Comparison of ENCODE assay signal across 28 cellular contexts in the genomic region with DNA sequence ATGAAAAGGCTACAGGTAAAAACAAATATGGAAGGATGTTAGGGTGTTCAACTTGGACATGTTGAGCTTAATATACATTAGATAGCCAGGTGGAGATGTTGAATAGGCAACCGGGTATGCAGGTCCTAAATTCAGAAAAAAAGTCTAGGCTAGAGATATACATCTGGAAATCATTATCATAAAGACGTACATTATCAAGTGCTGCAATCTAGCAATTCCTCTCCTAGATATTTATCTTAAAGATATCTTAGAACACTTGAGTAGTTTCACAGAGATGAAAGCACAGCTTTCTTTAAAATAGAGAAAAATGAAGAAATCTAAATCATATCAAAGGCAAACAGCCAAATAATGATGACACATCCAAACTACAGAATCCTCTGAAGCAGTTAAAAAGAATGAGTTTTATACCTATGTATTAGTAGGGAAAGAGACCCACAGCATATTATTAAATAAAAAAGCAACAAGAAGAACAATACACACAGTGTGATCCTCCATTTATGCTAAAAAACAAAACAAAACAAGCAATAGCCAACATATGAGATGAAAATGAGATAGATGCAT. TPM values are rescaled to one million over a fixed set of nuclear protein-coding genes. Genes with fewer than 3 reads are reported as not detected.
DNase-seq lines count a peak whose midpoint lies in the region; ATAC-seq, FAIRE-seq and TF ChIP-seq lines count a peak whose summit lies in the region.
"Had no signal": no experiment of that assay in that cellular context is flagged by ENCODE, and none has a peak within 500 bp of the region (broad histone marks: within the 10 kb centered on the region; RNA-seq: fewer than 3 reads in every experiment).

No MANE protein-coding gene starts in this region.

- H3K4me3 Mint-ChIP-seq in activated T-cell treated with anti-CD3 and anti-CD28 coated beads, Interleukin-2, amount 50 U/mL, for 72 hours: peak overlapping the region; percentile 17 to 53
- H3K4me3 Mint-ChIP-seq in type B pancreatic cell: peak overlapping the region; percentile 69
- H3K4me3 Mint-ChIP-seq: CD14-positive monocyte had no signal

- no peak overlapping the region for H3K4me2 ChIP-seq in K562 (ENCODE audit: insufficient read depth, low read length)

- H3K36me3 Mint-ChIP-seq in activated T-cell treated with anti-CD3 and anti-CD28 coated beads, Interleukin-2, amount 50 U/mL, for 72 hours (ENCODE audit: insufficient read depth in 2 of 2): peaks cover 14 to 38% of the 10 kb centered on the region in 2 donors
- H3K36me3 Mint-ChIP-seq in type B pancreatic cell: peaks cover 33% of the 10 kb centered on the region

- no peak for DNase-seq in activated T-cell treated with anti-CD3 and anti-CD28 coated beads, Interleukin-2, amount 50 U/mL, for 72 hours
- DNase-seq in activated T-cell treated with anti-CD3 and anti-CD28 coated beads for 4 hours (no peak), K562 (ENCODE audit: extremely low read depth in 1 of 4, low spot score in 3 of 4) (no peak), type B pancreatic cell (ENCODE audit: extremely low spot score, unreplicated experiment) (no peak), GM10248 (ENCODE audit: extremely low spot score) (no peak), GM19238 (ENCODE audit: insufficient read length, low spot score) (no peak)
- DNase-seq: activated CD4-positive, CD25-positive, alpha-beta regulatory T cell; activated CD8-positive, alpha-beta memory T cell treated with anti-CD3 and anti-CD28 coated beads for 24 hours; activated effector memory CD4-positive, alpha-beta T cell treated with anti-CD3 and anti-CD28 coated beads, Interleukin-2, amount 50 U/mL, for 16 hours; amniotic stem cell; cortex of kidney; mesenchymal stem cell; NCI-H1436; NCI-H2107; NCI-H510A; NK-92 treated with Interleukin-12 subunit alpha and Interleukin-12 subunit beta, amount 100 ng/mL, for 24 hours; Peyer's patch; stimulated activated CD4-positive, alpha-beta T cell treated with anti-CD3 and anti-CD28 coated beads, Interleukin-12 subunit alpha, Interleukin-12 subunit beta, amount 100 ng/mL, for 4 hours; stimulated activated CD4-positive, alpha-beta T cell treated with anti-CD3 and anti-CD28 coated beads, Interleukin-4, amount 100 ng/mL, for 4 hours; stimulated activated naive CD8-positive, alpha-beta T cell treated with anti-CD3 and anti-CD28 coated beads, Interleukin-15, amount 100 ng/mL, for 72 hours had no signal

- no TSS peak for BruUV-seq in K562 (replicated peaks; lab: Mats Ljungman, UMichigan)

- H3K4me3 ChIP-seq in K562: no peak overlapping the region
- H3K4me3 ChIP-seq: HAP-1, Peyer's patch had no signal

- H3K27me3 ChIP-seq in K562 (ENCODE audit: control insufficient read depth in 2 of 2, insufficient read depth in 2 of 2, low read length in 2 of 2): no peaks in the 10 kb centered on the region
- H3K27me3 ChIP-seq: Peyer's patch had no signal

- TF ChIP-seq CTCF in K562 (IDR thresholded peaks at IDR 0.05 in 2 of 3, conservative IDR thresholded peaks at IDR 0.05 in 1 of 3; ENCODE audit: insufficient read depth in 2 of 3, low read depth in 1 of 3, low read length in 3 of 3): no peak
- no peak for TF ChIP-seq CTCF in type B pancreatic cell (conservative IDR thresholded peaks at IDR 0.05)
- TF ChIP-seq CTCF in GM10248 (IDR thresholded peaks at IDR 0.05; ENCODE audit: control extremely low read depth, extremely low read depth, low read depth, missing control alignments): no peak

- H3K4me1 Mint-ChIP-seq in activated T-cell treated with anti-CD3 and anti-CD28 coated beads, Interleukin-2, amount 50 U/mL, for 72 hours (ENCODE audit: low read depth): peaks cover 35% of the 10 kb centered on the region
- H3K4me1 Mint-ChIP-seq in type B pancreatic cell (ENCODE audit: unreplicated experiment): peaks cover 24% of the 10 kb centered on the region

- H3K9ac ChIP-seq in K562 (ENCODE audit: insufficient read depth in 1 of 2, low read depth in 2 of 2, low read length in 2 of 2): no peak overlapping the region
- H3K9ac ChIP-seq: parathyroid adenoma had no signal

- no peaks in the 10 kb centered on the region for H3K9me1 ChIP-seq in K562 (ENCODE audit: control insufficient read depth, insufficient read depth, low read length)

- no peak overlapping the region for H2AFZ ChIP-seq in K562 (ENCODE audit: low read depth, low read length)
- H2AFZ ChIP-seq: parathyroid adenoma had no signal

- no peak overlapping the region for H3K27ac ChIP-seq in K562 (ENCODE audit: extremely low read depth, low read depth, low read length)
- H3K27ac ChIP-seq: parathyroid adenoma, Peyer's patch had no signal

- in situ Hi-C loops in K562 (cut with MboI): no loop called here

- intact Hi-C loops in K562 (cut with micrococcal nuclease): no loop called here

- CTCF ChIA-PET in K562 (lab: Yijun Ruan, JAX; ENCODE audit: low intra/inter-chr PET ratio) (no interaction called here), GM10248 (lab: Yijun Ruan, JAX) (interaction anchor here (1.0 to 1.6 kb wide), 3 partner anchors 14 to 49 kb away, joined by 3 to 4 read pairs (median 3); partner anchors contain the start of gene MAT2B)

- H3K36me3 ChIP-seq in K562 (ENCODE audit: control insufficient read depth, insufficient read depth, low read length): peaks cover 46% of the 10 kb centered on the region

- H3K79me2 ChIP-seq in K562 (ENCODE audit: control insufficient read depth, insufficient read depth, low read length): peaks cover 59% of the 10 kb centered on the region
- H3K79me2 ChIP-seq: parathyroid adenoma had no signal

- H3K9me3 ChIP-seq in K562 (replicated peaks; ENCODE audit: control insufficient read depth, insufficient read depth, low read depth, low read length): no peaks in the 10 kb centered on the region
- H3K9me3 ChIP-seq: HAP-1, Peyer's patch had no signal

- no peak for ATAC-seq in activated T-cell treated with anti-CD3 and anti-CD28 coated beads, Interleukin-2, amount 50 U/mL, for 72 hours (replicated peaks in 1 of 2)
- ATAC-seq in SK-N-SH treated with all-trans-retinoic acid at 6 μM for 48 hours (no peak), K562 (no peak), GM18505 (IDR thresholded peaks at IDR 0.05; ENCODE audit: unreplicated experiment) (no peak)
- ATAC-seq: right cardiac atrium; stimulated activated naive CD8-positive, alpha-beta T cell treated with anti-CD3 and anti-CD28 coated beads, Interleukin-15, amount 100 ng/mL, for 72 hours had no signal

- no peaks in the 10 kb centered on the region for H4K20me1 ChIP-seq in K562 (replicated peaks; ENCODE audit: control insufficient read depth, insufficient read depth, low read length)

- no peaks in the 10 kb centered on the region for H3K9me3 Mint-ChIP-seq in activated T-cell treated with anti-CD3 and anti-CD28 coated beads, Interleukin-2, amount 50 U/mL, for 72 hours
- no peaks in the 10 kb centered on the region for H3K9me3 Mint-ChIP-seq in type B pancreatic cell
- H3K9me3 Mint-ChIP-seq: stimulated activated naive CD8-positive, alpha-beta T cell treated with anti-CD3 and anti-CD28 coated beads, Interleukin-15, amount 100 ng/mL, for 72 hours had no signal

- TF ChIP-seq RAD21 in K562 (CRISPR knock-in tag; conservative IDR thresholded peaks at IDR 0.05 in 1 of 2, IDR thresholded peaks at IDR 0.05 in 1 of 2): no peak

- TF ChIP-seq POLR2A in K562 (conservative IDR thresholded peaks at IDR 0.05) (no peak), GM18505 (IDR thresholded peaks at IDR 0.05; ENCODE audit: borderline replicate concordance, extremely low read depth, insufficient read depth, insufficient read length) (no peak)

- peaks cover 0 to 5% of the 10 kb centered on the region in 2 experiments; a peak in 1 of 5 replicates for H3K4me1 ChIP-seq in K562 (replicated peaks in 1 of 2; ENCODE audit: control insufficient read depth in 2 of 2, insufficient read depth in 2 of 2, low read length in 2 of 2)

- POLR2A ChIA-PET in K562 (lab: Yijun Ruan, JAX): interaction anchor here (6.9 kb wide), 1 partner anchor 15 kb away, joined by 126 read pairs; the partner anchor contains the start of gene CCNG1
- POLR2A ChIA-PET in GM10248 (lab: Yijun Ruan, JAX): interaction anchor here (0.6 kb wide), 1 partner anchor 18 kb away, joined by 6 read pairs; no protein-coding TSS in a partner anchor

- no peak for FAIRE-seq in K562 (lab: Jason Lieb, UNC)
- FAIRE-seq: bronchial epithelial cell had no signal

- H3K27me3 Mint-ChIP-seq in activated T-cell treated with anti-CD3 and anti-CD28 coated beads, Interleukin-2, amount 50 U/mL, for 72 hours (ENCODE audit: low read depth): no peaks in the 10 kb centered on the region
- H3K27me3 Mint-ChIP-seq in type B pancreatic cell: no peaks in the 10 kb centered on the region
- H3K27me3 Mint-ChIP-seq: IgD-negative memory B cell; stimulated activated naive CD8-positive, alpha-beta T cell treated with anti-CD3 and anti-CD28 coated beads, Interleukin-15, amount 100 ng/mL, for 72 hours had no signal

- 47% methylated on average over 2 of the region's 2 CpGs for WGBS in K562 (ENCODE audit: insufficient coverage, low coverage, missing lambda C conversion rate)

- TF ChIP-seq EP300 in K562 (IDR thresholded peaks at IDR 0.05; ENCODE audit: low read length): no peak

- peak overlapping the region; percentile 45 for H3K27ac Mint-ChIP-seq in activated T-cell treated with anti-CD3 and anti-CD28 coated beads, Interleukin-2, amount 50 U/mL, for 72 hours
- H3K27ac Mint-ChIP-seq in type B pancreatic cell: peak overlapping the region; percentile 64

RNA-seq across cellular contexts. Expression of gene NUDCD2, which starts 3.8 kb away (rescaled TPM):
- total RNA-seq in activated T-cell treated with anti-CD3 and anti-CD28 coated beads, Interleukin-2, amount 50 U/mL, for 72 hours: 10 to 100 TPM; 50.2 to 58.0 TPM
- 18.1 and 50.6 TPM in 2 replicates for total RNA-seq in K562 (2011; cell fraction: chromatin; rRNA removed; ENCODE audit: low replicate concordance)
- total RNA-seq in K562 (2011; cell fraction: nucleolus; rRNA removed): 20.3 and 22.2 TPM in 2 replicates
- total RNA-seq in K562 (2011; cell fraction: nucleoplasm; rRNA removed): 44.2 and 69.5 TPM in 2 replicates
- 25.9 and 43.5 TPM in 2 replicates for total RNA-seq in K562 (2014; rRNA removed)
- total RNA-seq in K562 (2014; rRNA removed; fragmentation: Illumina TruSeq; extraction: Trizol): 35.5 and 37.3 TPM in 2 replicates
- 52.0 and 52.3 TPM in 2 replicates for total RNA-seq in K562 (2015; rRNA removed; fragmentation: Illumina TruSeq; extraction: Trizol)
- total RNA-seq in K562 (2021): 64.9 and 76.9 TPM in 2 replicates
- polyA plus RNA-seq in K562 (2011; rRNA removed): 44.1 and 51.8 TPM in 2 replicates
- 5.7 and 14.6 TPM in 2 replicates for polyA plus RNA-seq in K562 (2011; cell fraction: cytosol; rRNA removed)
- polyA plus RNA-seq in K562 (2011; cell fraction: nucleus; rRNA removed): 17.8 and 23.6 TPM in 2 replicates
- polyA plus RNA-seq in K562 (2012): 34.9 and 46.6 TPM in 2 replicates
- polyA plus RNA-seq in K562 (2014; fragmentation: Illumina TruSeq; extraction: Trizol): 32.5 and 50.4 TPM in 2 replicates
- polyA plus RNA-seq in K562 (2014; fragmentation: Nextera tagmentation; extraction: Ambion mirVana): 10 to 100 TPM; 14.6 to 22.5 TPM
- polyA plus RNA-seq in K562 (2014; rRNA removed): 29.1 and 38.4 TPM in 2 replicates
- polyA minus RNA-seq in K562 (2011; rRNA and poly(A)+ RNA removed): 22.7 and 29.5 TPM in 2 replicates
- polyA minus RNA-seq in K562 (2011; cell fraction: cytosol; rRNA and poly(A)+ RNA removed): 8.8 and 13.9 TPM in 2 replicates
- polyA minus RNA-seq in K562 (2011; cell fraction: nucleus; rRNA and poly(A)+ RNA removed): 19.5 and 47.7 TPM in 2 replicates
- 23.0 and 30.4 TPM in 2 replicates for total RNA-seq in type B pancreatic cell (ENCODE audit: low replicate concordance)

RNA-seq across cellular contexts. Expression of gene HMMR, which starts 4.3 kb away (rescaled TPM):
- 10 to 100 TPM; 87.2 to 88.1 TPM for total RNA-seq in activated T-cell treated with anti-CD3 and anti-CD28 coated beads, Interleukin-2, amount 50 U/mL, for 72 hours
- total RNA-seq in K562 (2011; cell fraction: chromatin; rRNA removed; ENCODE audit: low replicate concordance): 19.9 and 66.6 TPM in 2 replicates
- 9.0 and 11.3 TPM in 2 replicates for total RNA-seq in K562 (2011; cell fraction: nucleolus; rRNA removed)
- total RNA-seq in K562 (2011; cell fraction: nucleoplasm; rRNA removed): 24.3 and 29.8 TPM in 2 replicates
- total RNA-seq in K562 (2014; rRNA removed) (69.9 and 90.8 TPM in 2 replicates), K562 (2014; rRNA removed; fragmentation: Illumina TruSeq; extraction: Trizol) (133 and 155 TPM in 2 replicates), K562 (2015; rRNA removed; fragmentation: Illumina TruSeq; extraction: Trizol) (102 and 107 TPM in 2 replicates), K562 (2021) (73.8 and 74.9 TPM in 2 replicates), type B pancreatic cell (ENCODE audit: low replicate concordance) (11.3 and 25.9 TPM in 2 replicates)
- polyA plus RNA-seq in K562 (2011; rRNA removed) (54.0 and 90.8 TPM in 2 replicates), K562 (2014; fragmentation: Illumina TruSeq; extraction: Trizol) (90.0 and 123 TPM in 2 replicates), K562 (2014; fragmentation: Nextera tagmentation; extraction: Ambion mirVana) (10 to 100 TPM; 81.7 to 86.0 TPM), K562 (2014; rRNA removed) (71.5 and 81.0 TPM in 2 replicates)
- polyA plus RNA-seq in K562 (2011; cell fraction: cytosol; rRNA removed): 8.2 and 22.0 TPM in 2 replicates
- polyA plus RNA-seq in K562 (2011; cell fraction: nucleus; rRNA removed): 13.8 and 18.3 TPM in 2 replicates
- 63.8 and 71.3 TPM in 2 replicates for polyA plus RNA-seq in K562 (2012)
- polyA minus RNA-seq in K562 (2011; rRNA and poly(A)+ RNA removed): 83.0 and 83.6 TPM in 2 replicates
- polyA minus RNA-seq in K562 (2011; cell fraction: cytosol; rRNA and poly(A)+ RNA removed): 30.4 and 37.2 TPM in 2 replicates
- 14.5 and 29.0 TPM in 2 replicates for polyA minus RNA-seq in K562 (2011; cell fraction: nucleus; rRNA and poly(A)+ RNA removed)
- polyA plus RNA-seq: IgD-negative memory B cell had no signal

RNA-seq across cellular contexts. Expression of gene CCNG1, which starts 18.7 kb away (rescaled TPM):
- 100 to 1,000 TPM; 236 to 261 TPM for total RNA-seq in activated T-cell treated with anti-CD3 and anti-CD28 coated beads, Interleukin-2, amount 50 U/mL, for 72 hours
- total RNA-seq in K562 (2011; cell fraction: chromatin; rRNA removed; ENCODE audit: low replicate concordance): 46.7 and 153 TPM in 2 replicates
- total RNA-seq in K562 (2011; cell fraction: nucleolus; rRNA removed): 21.3 and 35.3 TPM in 2 replicates
- total RNA-seq in K562 (2011; cell fraction: nucleoplasm; rRNA removed): 54.8 and 92.8 TPM in 2 replicates
- total RNA-seq in K562 (2014; rRNA removed) (121 and 122 TPM in 2 replicates), K562 (2014; rRNA removed; fragmentation: Illumina TruSeq; extraction: Trizol) (245 and 271 TPM in 2 replicates), K562 (2015; rRNA removed; fragmentation: Illumina TruSeq; extraction: Trizol) (238 and 259 TPM in 2 replicates), K562 (2021) (180 and 184 TPM in 2 replicates), type B pancreatic cell (ENCODE audit: low replicate concordance) (214 and 226 TPM in 2 replicates)
- polyA plus RNA-seq in K562 (2011; rRNA removed) (293 and 356 TPM in 2 replicates), K562 (2014; fragmentation: Illumina TruSeq; extraction: Trizol) (184 and 217 TPM in 2 replicates), K562 (2014; fragmentation: Nextera tagmentation; extraction: Ambion mirVana) (100 to 1,000 TPM; 254 to 290 TPM), K562 (2014; rRNA removed) (101 and 121 TPM in 2 replicates)
- polyA plus RNA-seq in K562 (2011; cell fraction: cytosol; rRNA removed): 37.8 and 116 TPM in 2 replicates
- polyA plus RNA-seq in K562 (2011; cell fraction: nucleus; rRNA removed): 94.3 and 254 TPM in 2 replicates
- 171 and 344 TPM in 2 replicates for polyA plus RNA-seq in K562 (2012)
- polyA minus RNA-seq in K562 (2011; rRNA and poly(A)+ RNA removed): 286 and 479 TPM in 2 replicates
- 124 and 144 TPM in 2 replicates for polyA minus RNA-seq in K562 (2011; cell fraction: cytosol; rRNA and poly(A)+ RNA removed)
- 29.1 and 78.5 TPM in 2 replicates for polyA minus RNA-seq in K562 (2011; cell fraction: nucleus; rRNA and poly(A)+ RNA removed)

RNA-seq across cellular contexts. Expression of gene MAT2B, which starts 49.3 kb away (rescaled TPM):
- total RNA-seq in activated T-cell treated with anti-CD3 and anti-CD28 coated beads, Interleukin-2, amount 50 U/mL, for 72 hours: 100 to 1,000 TPM; 103 to 121 TPM
- total RNA-seq in K562 (2011; cell fraction: chromatin; rRNA removed; ENCODE audit: low replicate concordance): 14.7 and 30.8 TPM in 2 replicates
- total RNA-seq in K562 (2011; cell fraction: nucleolus; rRNA removed): 7.8 and 10.1 TPM in 2 replicates
- 20.1 and 30.2 TPM in 2 replicates for total RNA-seq in K562 (2011; cell fraction: nucleoplasm; rRNA removed)
- total RNA-seq in K562 (2014; rRNA removed): 32.0 and 37.8 TPM in 2 replicates
- total RNA-seq in K562 (2014; rRNA removed; fragmentation: Illumina TruSeq; extraction: Trizol): 51.0 and 59.0 TPM in 2 replicates
- 34.3 and 39.7 TPM in 2 replicates for total RNA-seq in K562 (2015; rRNA removed; fragmentation: Illumina TruSeq; extraction: Trizol)
- 43.0 and 43.6 TPM in 2 replicates for total RNA-seq in K562 (2021)
- 40.3 and 40.8 TPM in 2 replicates for polyA plus RNA-seq in K562 (2011; rRNA removed)
- polyA plus RNA-seq in K562 (2011; cell fraction: cytosol; rRNA removed): 11.1 and 19.7 TPM in 2 replicates
- polyA plus RNA-seq in K562 (2011; cell fraction: nucleus; rRNA removed): 10.6 and 15.7 TPM in 2 replicates
- polyA plus RNA-seq in K562 (2012): 34.4 and 49.6 TPM in 2 replicates
- 50.5 and 51.9 TPM in 2 replicates for polyA plus RNA-seq in K562 (2014; fragmentation: Illumina TruSeq; extraction: Trizol)
- 10 to 100 TPM; 47.1 to 57.7 TPM for polyA plus RNA-seq in K562 (2014; fragmentation: Nextera tagmentation; extraction: Ambion mirVana)
- polyA plus RNA-seq in K562 (2014; rRNA removed): 39.0 and 39.2 TPM in 2 replicates
- polyA minus RNA-seq in K562 (2011; rRNA and poly(A)+ RNA removed): 29.5 and 36.6 TPM in 2 replicates
- 13.2 and 14.2 TPM in 2 replicates for polyA minus RNA-seq in K562 (2011; cell fraction: cytosol; rRNA and poly(A)+ RNA removed)
- polyA minus RNA-seq in K562 (2011; cell fraction: nucleus; rRNA and poly(A)+ RNA removed): 7.1 and 12.0 TPM in 2 replicates
- 41.2 and 56.4 TPM in 2 replicates for total RNA-seq in type B pancreatic cell (ENCODE audit: low replicate concordance)
